In the genomic region with DNA sequence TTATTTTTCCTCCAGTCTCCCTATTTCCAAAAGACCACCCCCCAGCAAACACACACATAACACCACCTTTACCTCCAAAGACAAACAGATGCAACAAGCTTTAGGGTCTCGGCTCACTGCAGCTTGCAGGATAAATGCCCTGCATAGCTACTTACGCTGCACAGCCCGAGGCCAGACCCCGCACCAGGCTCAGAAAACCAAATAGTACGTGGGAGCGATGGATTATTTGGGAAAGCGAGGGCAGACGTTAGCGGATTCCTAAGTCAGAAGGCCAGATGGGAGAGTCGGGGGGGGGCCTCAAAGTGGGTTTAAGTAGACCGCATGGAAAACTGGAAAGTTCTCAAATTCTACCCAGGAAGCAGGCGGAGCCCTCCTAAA, we compare ENCODE assay signal across 8 cellular contexts. TPM values are rescaled to one million over a fixed set of nuclear protein-coding genes. Genes with fewer than 3 reads are reported as not detected.
DNase-seq lines count a peak whose midpoint lies in the region; TF ChIP-seq lines count a peak whose summit lies in the region.

No MANE protein-coding gene starts in this region.

- DNase-seq in stimulated activated CD4-positive, alpha-beta T cell treated with anti-CD3 and anti-CD28 coated beads, Interleukin-12 subunit alpha, Interleukin-12 subunit beta, amount 100 ng/mL, for 4 hours, result peak; percentile 14
- no peak for DNase-seq in stimulated activated CD4-positive, alpha-beta T cell treated with anti-CD3 and anti-CD28 coated beads, Interleukin-4, amount 100 ng/mL, for 24 hours
- no peak for DNase-seq in activated naive CD4-positive, alpha-beta T cell treated with anti-CD3 and anti-CD28 coated beads, Interleukin-2, amount 10 ng/mL, durations not matched to agents 7 days and 5 days
- DNase-seq in hepatic stellate cell (ENCODE audit: low spot score) (peak; percentile 31), smooth muscle cell (lab: John Stamatoyannopoulos, UW; ENCODE audit: unreplicated experiment) (no peak), DMS153 treated with DMSO at 0.1 percent for 48 hours (lab: John Stamatoyannopoulos, UW; ENCODE audit: unreplicated experiment) (no peak), UCSD-AML1 (lab: John Stamatoyannopoulos, UW; ENCODE audit: unreplicated experiment) (no peak), NCI-H2081 treated with DMSO at 0.1 percent for 48 hours (lab: John Stamatoyannopoulos, UW) (no peak)

- H3K27ac Mint-ChIP-seq in activated naive CD4-positive, alpha-beta T cell treated with anti-CD3 and anti-CD28 coated beads, Interleukin-2, amount 10 ng/mL, durations not matched to agents 7 days and 5 days, result peak overlapping the region; percentile 84

- 2% methylated on average over 11 of the region's 12 CpGs for WGBS in smooth muscle cell (ENCODE audit: low lambda C conversion rate)

- H3F3A ChIP-seq in smooth muscle cell (ENCODE audit: low read depth), result no peaks in the 10 kb centered on the region

- no peaks in the 10 kb centered on the region for H3K27me3 ChIP-seq in smooth muscle cell (ENCODE audit: low read depth)

- H3K4me1 ChIP-seq in smooth muscle cell (ENCODE audit: low read depth), result peaks cover 20% of the 10 kb centered on the region

- CTCF ChIA-PET in activated naive CD4-positive, alpha-beta T cell treated with anti-CD3 and anti-CD28 coated beads, Interleukin-2, amount 10 ng/mL, durations not matched to agents 7 days and 5 days (lab: Charles Lee), result interaction anchor here (0.6 to 0.9 kb wide), 2 partner anchors 40 to 42 kb away, joined by 3 read pairs; no protein-coding TSS in a partner anchor

- H2AFZ ChIP-seq in smooth muscle cell (ENCODE audit: low read depth), result no peak overlapping the region

- peak overlapping the region; percentile 99 for H3K4me2 ChIP-seq in smooth muscle cell

- peaks cover 4% of the 10 kb centered on the region for H3K4me1 Mint-ChIP-seq in activated naive CD4-positive, alpha-beta T cell treated with anti-CD3 and anti-CD28 coated beads, Interleukin-2, amount 10 ng/mL, durations not matched to agents 7 days and 5 days

- peak overlapping the region; percentile 97 for H3K9ac ChIP-seq in smooth muscle cell (ENCODE audit: low read depth)

- no peaks in the 10 kb centered on the region for H3K9me3 ChIP-seq in smooth muscle cell (replicated peaks; ENCODE audit: low read depth)

- H3K9me3 Mint-ChIP-seq in activated naive CD4-positive, alpha-beta T cell treated with anti-CD3 and anti-CD28 coated beads, Interleukin-2, amount 10 ng/mL, durations not matched to agents 7 days and 5 days, result no peaks in the 10 kb centered on the region

- H3K27ac ChIP-seq in smooth muscle cell (ENCODE audit: low read depth), result peak overlapping the region; percentile 90

- H3K4me3 ChIP-seq in smooth muscle cell, result peak overlapping the region; percentile 99

- peaks cover 15% of the 10 kb centered on the region for H3K36me3 Mint-ChIP-seq in activated naive CD4-positive, alpha-beta T cell treated with anti-CD3 and anti-CD28 coated beads, Interleukin-2, amount 10 ng/mL, durations not matched to agents 7 days and 5 days

- no peak for TF ChIP-seq CTCF in smooth muscle cell (IDR thresholded peaks at IDR 0.05; ENCODE audit: borderline replicate concordance, insufficient read depth, poor library complexity, severe bottlenecking)

- H4K20me1 ChIP-seq in smooth muscle cell (ENCODE audit: low read depth), result peaks cover 40% of the 10 kb centered on the region

- H3K79me2 ChIP-seq in smooth muscle cell (ENCODE audit: low read depth), result peaks cover 51% of the 10 kb centered on the region

- H3K27me3 Mint-ChIP-seq in activated naive CD4-positive, alpha-beta T cell treated with anti-CD3 and anti-CD28 coated beads, Interleukin-2, amount 10 ng/mL, durations not matched to agents 7 days and 5 days, result peaks cover 20% of the 10 kb centered on the region

- peak overlapping the region; percentile 85 for H3K4me3 Mint-ChIP-seq in activated naive CD4-positive, alpha-beta T cell treated with anti-CD3 and anti-CD28 coated beads, Interleukin-2, amount 10 ng/mL, durations not matched to agents 7 days and 5 days

- no peaks in the 10 kb centered on the region for H3K36me3 ChIP-seq in smooth muscle cell (ENCODE audit: low read depth)

RNA-seq across cellular contexts. Expression of a gene that starts 0.4 kb away (rescaled TPM):
- total RNA-seq in smooth muscle cell, result 50.3 and 59.9 TPM in 2 replicates
- 81.2 and 82.3 TPM in 2 replicates for polyA plus RNA-seq in smooth muscle cell

RNA-seq across cellular contexts. Expression of a gene that starts 33.7 kb away (rescaled TPM):
- 0.40 TPM in 1 of 2 replicates, not detected in the other for total RNA-seq in smooth muscle cell
- not detected in 2 replicates for polyA plus RNA-seq in smooth muscle cell

RNA-seq across cellular contexts. Expression of a gene that starts 40.8 kb away (rescaled TPM):
- total RNA-seq in smooth muscle cell, result 36.5 and 49.0 TPM in 2 replicates
- 52.3 and 57.4 TPM in 2 replicates for polyA plus RNA-seq in smooth muscle cell

Comparison
In these comparisons a context has a peak if more than half of its experiments do, and no peak if none do; other contexts are left out.
1. DNase-seq: peak in stimulated activated CD4-positive, alpha-beta T cell treated with anti-CD3 and anti-CD28 coated beads, Interleukin-12 subunit alpha, Interleukin-12 subunit beta, amount 100 ng/mL, for 4 hours (single experiment) and hepatic stellate cell (single experiment); none in stimulated activated CD4-positive, alpha-beta T cell treated with anti-CD3 and anti-CD28 coated beads, Interleukin-4, amount 100 ng/mL, for 24 hours (single experiment), activated naive CD4-positive, alpha-beta T cell treated with anti-CD3 and anti-CD28 coated beads, Interleukin-2, amount 10 ng/mL, durations not matched to agents 7 days and 5 days (single experiment), smooth muscle cell (single experiment), DMS153 treated with DMSO at 0.1 percent for 48 hours (single experiment), UCSD-AML1 (single experiment) and NCI-H2081 treated with DMSO at 0.1 percent for 48 hours (single experiment).